8 cellular contexts compared by ENCODE assay signal in the genomic region with DNA sequence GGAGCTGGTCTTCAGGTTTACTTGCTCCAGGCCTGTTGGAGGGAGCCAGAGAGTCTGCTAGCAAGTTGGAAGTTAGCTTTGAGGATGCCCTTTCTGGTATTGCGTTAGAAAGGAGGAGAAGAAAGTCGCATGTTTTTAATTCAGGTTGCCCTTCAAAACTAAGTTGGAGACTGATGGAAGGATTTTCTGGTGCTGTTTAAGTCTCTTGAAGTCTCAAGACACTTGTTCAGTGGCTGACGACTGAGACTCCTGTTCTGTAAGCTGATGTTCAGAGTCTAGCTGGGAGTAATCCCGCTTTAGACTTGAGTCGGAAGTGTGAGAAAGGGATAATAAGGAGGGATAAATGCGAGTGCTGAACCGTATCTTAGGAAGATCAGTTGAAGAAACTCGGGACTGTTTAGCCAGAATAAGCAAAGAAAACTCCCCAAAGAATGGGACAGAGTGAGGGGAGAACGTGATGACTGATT. TPM values are rescaled to one million over a fixed set of nuclear protein-coding genes. Genes with fewer than 3 reads are reported as not detected.
DNase-seq lines count a peak whose midpoint lies in the region; ATAC-seq and TF ChIP-seq lines count a peak whose summit lies in the region.

No MANE protein-coding gene starts in this region.

- peaks cover 35% of the 10 kb centered on the region for H3K36me3 Mint-ChIP-seq in T-helper 1 cell treated with Interleukin-12 subunit alpha and Interleukin-12 subunit beta and Interleukin-4 antibody, amounts not matched to agents 30 μg/mL and 1 μg/mL, for 36 hours (ENCODE audit: low read depth)

- H4K91ac ChIP-seq in neuronal stem cell (ENCODE audit: low read depth, low read length, poor library complexity): no peak overlapping the region

- intact Hi-C loops in esophagus squamous epithelium (cut with DNase I): no loop called here

- H3K23ac ChIP-seq in neuronal stem cell (ENCODE audit: low read depth, low read length, poor library complexity): no peak overlapping the region

- peaks cover 0 to 40% (median 18%) of the 10 kb centered on the region in 3 donors for H3K4me1 ChIP-seq in esophagus squamous epithelium
- H3K4me1 ChIP-seq in neuronal stem cell (ENCODE audit: control insufficient read depth in 2 of 2, insufficient read depth in 1 of 2, low read depth in 1 of 2, low read length in 2 of 2): peaks cover 2 to 3% of the 10 kb centered on the region in 2 donors

- H3K27ac Mint-ChIP-seq in T-helper 1 cell treated with Interleukin-12 subunit alpha and Interleukin-12 subunit beta and Interleukin-4 antibody, amounts not matched to agents 30 μg/mL and 1 μg/mL, for 36 hours: peak overlapping the region; percentile 88

- peaks cover 47% of the 10 kb centered on the region for H3K4me1 Mint-ChIP-seq in T-helper 1 cell treated with Interleukin-12 subunit alpha and Interleukin-12 subunit beta and Interleukin-4 antibody, amounts not matched to agents 30 μg/mL and 1 μg/mL, for 36 hours (ENCODE audit: low read depth)

- H3K18ac ChIP-seq in neuronal stem cell (ENCODE audit: low read length): peak overlapping the region; percentile 92

- H2BK120ac ChIP-seq in neuronal stem cell (ENCODE audit: low read depth, low read length): no peak overlapping the region

- TF ChIP-seq CTCF in RWPE1 (conservative IDR thresholded peaks at IDR 0.05; ENCODE audit: low read depth): no peak
- no peak for TF ChIP-seq CTCF in esophagus squamous epithelium (IDR thresholded peaks at IDR 0.05)

- H3K27ac ChIP-seq in RWPE1: peak overlapping the region; percentile 84
- H3K27ac ChIP-seq in esophagus squamous epithelium: peak overlapping the region; percentile 89 to 98 (median 90)
- H3K27ac ChIP-seq in neuronal stem cell (replicated peaks; ENCODE audit: low read length): peak overlapping the region; percentile 83

- peak overlapping the region; percentile 96 for H3K4me3 Mint-ChIP-seq in T-helper 1 cell treated with Interleukin-12 subunit alpha and Interleukin-12 subunit beta and Interleukin-4 antibody, amounts not matched to agents 30 μg/mL and 1 μg/mL, for 36 hours

- H2AFZ ChIP-seq in neuronal stem cell (ENCODE audit: low read length): peak overlapping the region; percentile 97

- CTCF ChIA-PET in RWPE1 (lab: Yijun Ruan, JAX): interaction anchor here (0.7 kb wide), 1 partner anchor 15 kb away, joined by 3 read pairs; no protein-coding TSS in a partner anchor

- peak overlapping the region; percentile 89 for H3K9ac ChIP-seq in neuronal stem cell (ENCODE audit: low read depth, low read length, poor library complexity)

- H2BK12ac ChIP-seq in neuronal stem cell (ENCODE audit: low read length): no peak overlapping the region

- TF ChIP-seq POLR2A in esophagus squamous epithelium (IDR thresholded peaks at IDR 0.05): no peak

- 1 to 8% methylated on average over 9 of the region's 9 CpGs for whole genome bisulfite sequencing in esophagus squamous epithelium, 2 donors
- WGBS in neuronal stem cell (ENCODE audit: extremely low coverage in 2 of 2, insufficient read length in 2 of 2, insufficient replicate concordance in 1 of 2), 2 donors: no CpG with 5 or more reads among the region's 9 CpGs

- H3K14ac ChIP-seq in neuronal stem cell (ENCODE audit: low read length): no peak overlapping the region

- H3K27me3 Mint-ChIP-seq in T-helper 1 cell treated with Interleukin-12 subunit alpha and Interleukin-12 subunit beta and Interleukin-4 antibody, amounts not matched to agents 30 μg/mL and 1 μg/mL, for 36 hours (ENCODE audit: low read depth): peaks cover 42% of the 10 kb centered on the region

- H3K79me1 ChIP-seq in neuronal stem cell (ENCODE audit: low read depth, low read length): no peaks in the 10 kb centered on the region

- peak overlapping the region; percentile 80 for H3K4me2 ChIP-seq in neuronal stem cell (ENCODE audit: insufficient read depth, low read length, poor library complexity, severe bottlenecking)

- no peak overlapping the region for H2BK15ac ChIP-seq in neuronal stem cell (ENCODE audit: low read length)

- H3K9me3 ChIP-seq in esophagus squamous epithelium (no peaks in the 10 kb centered on the region), neuronal stem cell (replicated peaks in 1 of 2; ENCODE audit: control insufficient read depth in 2 of 2, insufficient read depth in 1 of 2, low read depth in 1 of 2, low read length in 2 of 2) (peaks cover 0 to 6% of the 10 kb centered on the region in 2 donors)

- POLR2A ChIA-PET in RWPE1 (lab: Yijun Ruan, JAX; ENCODE audit: low non-redundant PET): no interaction called here

- H3K27me3 ChIP-seq in esophagus squamous epithelium (peaks cover 15 to 37% (median 28%) of the 10 kb centered on the region in 4 donors), neuronal stem cell (ENCODE audit: control insufficient read depth in 3 of 3, insufficient read depth in 3 of 3, low read depth in 1 of 3, low read length in 3 of 3) (peaks cover 19 to 38% (median 35%) of the 10 kb centered on the region in 3 experiments)

- H2AK5ac ChIP-seq in neuronal stem cell (ENCODE audit: low read depth, low read length): no peak overlapping the region

- no peak overlapping the region for H4K8ac ChIP-seq in neuronal stem cell (ENCODE audit: low read depth, low read length)

- no peak overlapping the region for H2BK5ac ChIP-seq in neuronal stem cell (ENCODE audit: low read length)

- no peak for ATAC-seq in GM18511 (IDR thresholded peaks at IDR 0.05; ENCODE audit: unreplicated experiment)
- ATAC-seq in GM19351 (IDR thresholded peaks at IDR 0.05; ENCODE audit: unreplicated experiment): no peak

- H3K9me3 Mint-ChIP-seq in T-helper 1 cell treated with Interleukin-12 subunit alpha and Interleukin-12 subunit beta and Interleukin-4 antibody, amounts not matched to agents 30 μg/mL and 1 μg/mL, for 36 hours: no peaks in the 10 kb centered on the region

- no peak overlapping the region for H3K4ac ChIP-seq in neuronal stem cell (ENCODE audit: low read length)

- DNase-seq in T-helper 1 cell (no peak), RWPE1 (ENCODE audit: low spot score) (no peak), esophagus squamous epithelium (lab: John Stamatoyannopoulos, UW) (no peak), neuronal stem cell (ENCODE audit: low spot score) (no peak), HuH-7 (ENCODE audit: low spot score) (no peak)

- peaks cover 0 to 28% (median 8%) of the 10 kb centered on the region in 3 donors for H3K36me3 ChIP-seq in esophagus squamous epithelium
- peaks cover 18 to 41% of the 10 kb centered on the region in 2 donors for H3K36me3 ChIP-seq in neuronal stem cell (replicated peaks in 1 of 2; ENCODE audit: control insufficient read depth in 2 of 2, insufficient read depth in 2 of 2, low read length in 2 of 2)

- H3K4me3 ChIP-seq in esophagus squamous epithelium: peak overlapping the region; percentile 75 to 98 (median 82)
- H3K4me3 ChIP-seq in neuronal stem cell (ENCODE audit: low read length in 2 of 2): peak overlapping the region; percentile 65 to 87

RNA-seq across cellular contexts. Expression of a gene that starts 0.7 kb away (rescaled TPM):
- total RNA-seq in esophagus squamous epithelium: 10 to 100 TPM; 22.4 to 36.4 (median 32.4) TPM
- 58.6 TPM for polyA plus RNA-seq in neuronal stem cell (2013, experiment 1 of 2)
- polyA plus RNA-seq in neuronal stem cell (2013, experiment 2 of 2): 62.9 TPM

RNA-seq across cellular contexts. Expression of a gene that starts 12.2 kb away (rescaled TPM):
- total RNA-seq in esophagus squamous epithelium: not detected
- polyA plus RNA-seq in neuronal stem cell (2013, experiment 1 of 2): 0.04 TPM
- polyA plus RNA-seq in neuronal stem cell (2013, experiment 2 of 2): 0.06 TPM
